ENCODE assay signal across 8 cellular contexts in genomic region chr10:22550732-22551131, GRCh38.
DNase-seq lines count a peak whose midpoint lies in the region; ATAC-seq and TF ChIP-seq lines count a peak whose summit lies in the region.

No MANE protein-coding gene starts in this region.

- H3K4me1 ChIP-seq in PC-3 (ENCODE audit: insufficient read depth, low read length) = no peaks in the 10 kb centered on the region; the same call in 1 of the 2 replicates
- peaks cover 0 to 19% (median 5%) of the 10 kb centered on the region in 9 donors for H3K4me1 ChIP-seq in heart right ventricle

- H3K27me3 ChIP-seq in PC-3 (ENCODE audit: low read length) (no peaks in the 10 kb centered on the region), heart right ventricle (no peaks in the 10 kb centered on the region)

- H3K9me2 ChIP-seq in PC-3 (replicated peaks; ENCODE audit: low read length) = no peaks in the 10 kb centered on the region

- POLR2A ChIA-PET in PC-3 (lab: Charles Lee; ENCODE audit: unreplicated experiment) = no interaction called here

- WGBS in heart right ventricle, 2 donors = 52 to 57% methylated on average over 6 of the region's 6 CpGs

- H3F3A ChIP-seq in PC-3 (ENCODE audit: low read length, unreplicated experiment) = no peaks in the 10 kb centered on the region

- DNase-seq in PC-3 (peak; percentile 29), heart right ventricle (peak; percentile 29 to 46), NCI-H2029 (lab: John Stamatoyannopoulos, UW) (no peak), COLO829 (ENCODE audit: low spot score) (no peak)
- DNase-seq in activated T-helper 9 cell treated with anti-CD3 and anti-CD28 coated beads, Interleukin-2, amount 50 U/mL, for 16 hours (ENCODE audit: low read depth) = peak; percentile 49
- DNase-seq in stimulated activated CD4-positive, alpha-beta T cell treated with anti-CD3 and anti-CD28 coated beads, Interleukin-15, amount 100 ng/mL, for 48 hours (ENCODE audit: low read depth in 2 of 2) = peak; percentile 14 to 55

- H3K79me2 ChIP-seq in PC-3 (ENCODE audit: low read length) = no peaks in the 10 kb centered on the region

- no peak for ATAC-seq in PC-3
- ATAC-seq in heart right ventricle = no peak
- no peak for ATAC-seq in HG03045 (IDR thresholded peaks at IDR 0.05; ENCODE audit: unreplicated experiment)

- H3K4me2 ChIP-seq in PC-3 (ENCODE audit: low read length) = no peak overlapping the region

- peak; percentile 61 for TF ChIP-seq CTCF in GM12873 (IDR thresholded peaks at IDR 0.05; ENCODE audit: insufficient read depth, low read depth, low read length, missing control alignments)
- TF ChIP-seq CTCF in PC-3 (conservative IDR thresholded peaks at IDR 0.05; ENCODE audit: low read depth, low read length) = peak; percentile 78
- TF ChIP-seq CTCF in heart right ventricle (IDR thresholded peaks at IDR 0.05) = peak; percentile 10 to 66 (median 57)

- 0 out of 2 replicates have a peak, but pooled peaks cover 4% of the 10 kb centered on the region for H3K36me3 ChIP-seq in PC-3 (ENCODE audit: low read depth, low read length)
- H3K36me3 ChIP-seq in heart right ventricle = peaks cover 0 to 79% (median 0%) of the 10 kb centered on the region in 9 donors

- no peaks in the 10 kb centered on the region for H4K20me1 ChIP-seq in PC-3 (ENCODE audit: low read length)

- no peak overlapping the region for H3K27ac ChIP-seq in PC-3 (ENCODE audit: low read length)
- H3K27ac ChIP-seq in heart right ventricle = no peak overlapping the region

- no peaks in the 10 kb centered on the region for H3K9me3 ChIP-seq in PC-3 (ENCODE audit: low read length)
- no peaks in the 10 kb centered on the region for H3K9me3 ChIP-seq in heart right ventricle

- H3K4me3 ChIP-seq in PC-3 (ENCODE audit: low read length) (no peak overlapping the region), heart right ventricle (no peak overlapping the region)

- no peak overlapping the region for H2AFZ ChIP-seq in PC-3 (ENCODE audit: low read length)

- intact Hi-C loops in PC-3 (cut with micrococcal nuclease) (loop anchor here (5.0 kb wide), 1 partner anchor 113 kb away; no protein-coding TSS in a partner anchor), heart right ventricle (cut with DNase I) (loop anchor here in 1 of 10 donors (10.0 kb wide), 1 partner anchor 106 kb away; no protein-coding TSS in a partner anchor)

- CTCF ChIA-PET in PC-3 (lab: Charles Lee) = no interaction called here

- no peak overlapping the region for H3K9ac ChIP-seq in PC-3 (ENCODE audit: low read length)

- BruUV-seq in PC-3 (replicated peaks; lab: Mats Ljungman, UMichigan) = no TSS peak

Comparison
In these comparisons a context has a peak if more than half of its experiments do, and no peak if none do; other contexts are left out.
1. DNase-seq: peak in PC-3 (single experiment), activated T-helper 9 cell treated with anti-CD3 and anti-CD28 coated beads, Interleukin-2, amount 50 U/mL, for 16 hours (single experiment), heart right ventricle (2 of 2) and stimulated activated CD4-positive, alpha-beta T cell treated with anti-CD3 and anti-CD28 coated beads, Interleukin-15, amount 100 ng/mL, for 48 hours (2 of 2); none in NCI-H2029 (single experiment) and COLO829 (single experiment).
2. Peak in every context shown above with its lines, with median percentiles within 50 percentile points of each other: CTCF ChIP-seq.